ENCODE assay signal across 1 cellular context in the genomic region with DNA sequence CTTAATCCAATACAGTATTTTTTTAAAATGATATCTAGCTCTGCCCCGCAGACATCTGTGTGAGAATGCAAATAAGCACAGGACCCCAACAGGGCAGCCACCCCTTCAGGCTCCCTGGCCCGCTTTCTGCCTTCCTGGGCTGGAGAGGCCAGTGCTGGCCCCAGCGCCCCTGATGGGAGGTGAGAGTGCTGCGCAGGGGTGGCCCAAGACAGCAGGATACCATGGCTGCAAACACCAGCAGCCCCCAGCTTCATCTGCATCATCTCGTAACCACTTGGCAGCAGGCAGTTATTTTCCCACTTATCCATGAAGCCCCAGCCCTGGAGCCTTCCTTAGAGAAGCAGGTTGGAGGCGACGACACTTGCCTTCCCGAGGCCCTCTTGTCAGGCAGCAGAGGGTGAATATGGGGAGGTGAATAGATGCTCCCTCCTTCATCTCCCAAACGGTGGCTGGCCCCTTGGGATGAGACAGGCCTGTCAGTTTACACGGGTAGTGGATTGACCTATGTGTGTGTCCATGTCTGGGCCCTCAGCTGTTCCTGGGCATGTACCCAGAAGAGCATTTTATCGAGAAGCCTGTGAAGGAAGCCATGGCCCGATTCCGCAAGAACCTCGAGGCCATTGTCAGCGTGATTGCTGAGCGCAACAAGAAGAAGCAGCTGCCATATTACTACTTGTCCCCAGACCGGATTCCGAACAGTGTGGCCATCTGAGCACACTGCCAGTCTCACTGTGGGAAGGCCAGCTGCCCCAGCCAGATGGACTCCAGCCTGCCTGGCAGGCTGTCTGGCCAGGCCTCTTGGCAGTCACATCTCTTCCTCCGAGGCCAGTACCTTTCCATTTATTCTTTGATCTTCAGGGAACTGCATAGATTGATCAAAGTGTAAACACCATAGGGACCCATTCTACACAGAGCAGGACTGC.
TF ChIP-seq lines count a peak whose summit lies in the region.

No MANE protein-coding gene starts in this region.

TF ChIP-seq in GM23338, 12 proteins besides CTCF, POLR2A, EP300 and RAD21 (continued from another document):
- TF ChIP-seq ZNF462 (CRISPR knock-in tag; IDR thresholded peaks at IDR 0.05): no peak
